Comparison of ENCODE assay signal across 1 cellular context in genomic region chr5:149367249-149367971, GRCh38.
A peak's percentile ranks its signal among the peaks of the same experiment; 100 is the strongest.
TF ChIP-seq lines count a peak whose summit lies in the region.

No MANE protein-coding gene starts in this region.

TF ChIP-seq in K562, 482 proteins besides CTCF, POLR2A, EP300 and RAD21 (continued from another document and continues in another):
- TF ChIP-seq, protein P1, sequence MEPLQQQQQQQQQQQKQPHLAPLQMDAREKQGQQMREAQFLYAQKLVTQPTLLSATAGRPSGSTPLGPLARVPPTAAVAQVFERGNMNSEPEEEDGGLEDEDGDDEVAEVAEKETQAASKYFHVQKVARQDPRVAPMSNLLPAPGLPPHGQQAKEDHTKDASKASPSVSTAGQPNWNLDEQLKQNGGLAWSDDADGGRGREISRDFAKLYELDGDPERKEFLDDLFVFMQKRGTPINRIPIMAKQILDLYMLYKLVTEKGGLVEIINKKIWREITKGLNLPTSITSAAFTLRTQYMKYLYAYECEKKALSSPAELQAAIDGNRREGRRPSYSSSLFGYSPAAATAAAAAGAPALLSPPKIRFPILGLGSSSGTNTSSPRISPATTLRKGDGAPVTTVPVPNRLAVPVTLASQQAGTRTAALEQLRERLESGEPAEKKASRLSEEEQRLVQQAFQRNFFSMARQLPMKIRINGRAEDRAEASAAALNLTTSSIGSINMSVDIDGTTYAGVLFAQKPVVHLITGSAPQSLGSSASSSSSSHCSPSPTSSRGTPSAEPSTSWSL (CRISPR knock-in tag; IDR thresholded peaks at IDR 0.05; ENCODE audit: borderline replicate concordance) = no peak
- no peak for TF ChIP-seq BCLAF1 (IDR thresholded peaks at IDR 0.05; ENCODE audit: borderline replicate concordance in 1 of 2, control insufficient read depth in 1 of 2, low read depth in 2 of 2, low read length in 1 of 2)
- no peak for TF ChIP-seq SRF (CRISPR knock-in tag; IDR thresholded peaks at IDR 0.05)
- 0 out of 2 replicates have a peak, but pooled peaks have one; percentile 61 for TF ChIP-seq CTBP1 (IDR thresholded peaks at IDR 0.05; ENCODE audit: borderline replicate concordance)
- TF ChIP-seq ZNF57 (CRISPR knock-in tag; IDR thresholded peaks at IDR 0.05) = no peak
- TF ChIP-seq ELF4 (CRISPR knock-in tag; IDR thresholded peaks at IDR 0.05) = no peak
- TF ChIP-seq ILK (tag; IDR thresholded peaks at IDR 0.05; ENCODE audit: borderline replicate concordance, low read depth) = no peak
- peak; percentile 45; the same call in 1 of the 2 replicates for TF ChIP-seq ATF7 (IDR thresholded peaks at IDR 0.05)
- no peak for TF ChIP-seq RFX1 (IDR thresholded peaks at IDR 0.05)
- no peak for TF ChIP-seq POLR2B (IDR thresholded peaks at IDR 0.05; ENCODE audit: low read depth, partially characterized antibody)
- no peak for TF ChIP-seq POLR2AphosphoS2 (IDR thresholded peaks at IDR 0.05; ENCODE audit: low read length)
- TF ChIP-seq TCF3 (CRISPR knock-in tag; IDR thresholded peaks at IDR 0.05) = no peak
- TF ChIP-seq E2F4 (CRISPR knock-in tag; IDR thresholded peaks at IDR 0.05; ENCODE audit: low read depth) = no peak
- TF ChIP-seq MYC (IDR thresholded peaks at IDR 0.05; ENCODE audit: low read depth, low read length) = no peak
- no peak for TF ChIP-seq MYC (CRISPR knock-in tag; IDR thresholded peaks at IDR 0.05; ENCODE audit: borderline replicate concordance, low read depth)
- peak in 1 of 2 experiments; percentile 44; a peak in 1 of 4 replicates for TF ChIP-seq RCOR1 (IDR thresholded peaks at IDR 0.05; ENCODE audit: borderline replicate concordance in 1 of 2, low read depth in 2 of 2, low read length in 2 of 2)
- TF ChIP-seq STAT5B (CRISPR knock-in tag; IDR thresholded peaks at IDR 0.05) = no peak
- TF ChIP-seq FOXA3 (CRISPR knock-in tag; conservative IDR thresholded peaks at IDR 0.05 in 1 of 2, IDR thresholded peaks at IDR 0.05 in 1 of 2) = no peak
- no peak for TF ChIP-seq REST (CRISPR knock-in tag; IDR thresholded peaks at IDR 0.05; ENCODE audit: low read depth)
- no peak for TF ChIP-seq ZNF41 (CRISPR knock-in tag; conservative IDR thresholded peaks at IDR 0.05)
- no peak for TF ChIP-seq HNRNPUL1 (IDR thresholded peaks at IDR 0.05; ENCODE audit: low read length)
- TF ChIP-seq RERE (CRISPR knock-in tag; IDR thresholded peaks at IDR 0.05; ENCODE audit: borderline replicate concordance) = no peak
- TF ChIP-seq HNRNPL (IDR thresholded peaks at IDR 0.05; ENCODE audit: low read depth, low read length) = no peak
- no peak for TF ChIP-seq ZNF212 (CRISPR knock-in tag; IDR thresholded peaks at IDR 0.05)
- TF ChIP-seq SMAD4 (CRISPR knock-in tag; conservative IDR thresholded peaks at IDR 0.05) = no peak
- no peak for TF ChIP-seq RBM14 (IDR thresholded peaks at IDR 0.05; ENCODE audit: borderline replicate concordance, insufficient read depth, low read depth, low read length)
- no peak for TF ChIP-seq GTF2E2 (tag; IDR thresholded peaks at IDR 0.05)
- TF ChIP-seq, protein P2, sequence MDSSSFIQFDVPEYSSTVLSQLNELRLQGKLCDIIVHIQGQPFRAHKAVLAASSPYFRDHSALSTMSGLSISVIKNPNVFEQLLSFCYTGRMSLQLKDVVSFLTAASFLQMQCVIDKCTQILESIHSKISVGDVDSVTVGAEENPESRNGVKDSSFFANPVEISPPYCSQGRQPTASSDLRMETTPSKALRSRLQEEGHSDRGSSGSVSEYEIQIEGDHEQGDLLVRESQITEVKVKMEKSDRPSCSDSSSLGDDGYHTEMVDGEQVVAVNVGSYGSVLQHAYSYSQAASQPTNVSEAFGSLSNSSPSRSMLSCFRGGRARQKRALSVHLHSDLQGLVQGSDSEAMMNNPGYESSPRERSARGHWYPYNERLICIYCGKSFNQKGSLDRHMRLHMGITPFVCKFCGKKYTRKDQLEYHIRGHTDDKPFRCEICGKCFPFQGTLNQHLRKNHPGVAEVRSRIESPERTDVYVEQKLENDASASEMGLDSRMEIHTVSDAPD (CRISPR knock-in tag; IDR thresholded peaks at IDR 0.05) = no peak
- TF ChIP-seq CSDE1 (IDR thresholded peaks at IDR 0.05) = no peak
- TF ChIP-seq RBM17 (IDR thresholded peaks at IDR 0.05; ENCODE audit: borderline replicate concordance, low read depth, low read length) = no peak
- no peak for TF ChIP-seq FOXP1 (CRISPR knock-in tag; IDR thresholded peaks at IDR 0.05)
- no peak for TF ChIP-seq CBFB (CRISPR knock-in tag; IDR thresholded peaks at IDR 0.05)
- peak in 1 of 2 experiments; percentile 58; a peak in 1 of 4 replicates for TF ChIP-seq MAZ (CRISPR knock-in tag; conservative IDR thresholded peaks at IDR 0.05 in 1 of 2, IDR thresholded peaks at IDR 0.05 in 1 of 2)
- TF ChIP-seq, protein P3, sequence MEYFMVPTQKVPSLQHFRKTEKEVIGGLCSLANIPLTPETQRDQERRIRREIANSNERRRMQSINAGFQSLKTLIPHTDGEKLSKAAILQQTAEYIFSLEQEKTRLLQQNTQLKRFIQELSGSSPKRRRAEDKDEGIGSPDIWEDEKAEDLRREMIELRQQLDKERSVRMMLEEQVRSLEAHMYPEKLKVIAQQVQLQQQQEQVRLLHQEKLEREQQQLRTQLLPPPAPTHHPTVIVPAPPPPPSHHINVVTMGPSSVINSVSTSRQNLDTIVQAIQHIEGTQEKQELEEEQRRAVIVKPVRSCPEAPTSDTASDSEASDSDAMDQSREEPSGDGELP (CRISPR knock-in tag; IDR thresholded peaks at IDR 0.05; ENCODE audit: borderline replicate concordance) = peak; percentile 37; the same call in 1 of the 2 replicates
- TF ChIP-seq SMARCA5 (IDR thresholded peaks at IDR 0.05) = no peak
- TF ChIP-seq MAFK (IDR thresholded peaks at IDR 0.05; ENCODE audit: low read length) = peak; percentile 15; the same call in 1 of the 2 replicates
- no peak for TF ChIP-seq ZNF174 (CRISPR knock-in tag; IDR thresholded peaks at IDR 0.05)
- no peak for TF ChIP-seq NFRKB (IDR thresholded peaks at IDR 0.05; ENCODE audit: low read depth)
- TF ChIP-seq ZNF77 (CRISPR knock-in tag; IDR thresholded peaks at IDR 0.05) = no peak
- TF ChIP-seq SOX6 (IDR thresholded peaks at IDR 0.05) = no peak
- no peak for TF ChIP-seq SNRNP70 (optimal IDR thresholded peaks at IDR 0.05; ENCODE audit: low read depth, low read length)
- no peak for TF ChIP-seq ZBTB7A (IDR thresholded peaks at IDR 0.05; ENCODE audit: borderline replicate concordance, control insufficient read depth, low read depth, low read length)
- no peak for TF ChIP-seq KLF1 (tag; IDR thresholded peaks at IDR 0.05)
- TF ChIP-seq, protein P4, sequence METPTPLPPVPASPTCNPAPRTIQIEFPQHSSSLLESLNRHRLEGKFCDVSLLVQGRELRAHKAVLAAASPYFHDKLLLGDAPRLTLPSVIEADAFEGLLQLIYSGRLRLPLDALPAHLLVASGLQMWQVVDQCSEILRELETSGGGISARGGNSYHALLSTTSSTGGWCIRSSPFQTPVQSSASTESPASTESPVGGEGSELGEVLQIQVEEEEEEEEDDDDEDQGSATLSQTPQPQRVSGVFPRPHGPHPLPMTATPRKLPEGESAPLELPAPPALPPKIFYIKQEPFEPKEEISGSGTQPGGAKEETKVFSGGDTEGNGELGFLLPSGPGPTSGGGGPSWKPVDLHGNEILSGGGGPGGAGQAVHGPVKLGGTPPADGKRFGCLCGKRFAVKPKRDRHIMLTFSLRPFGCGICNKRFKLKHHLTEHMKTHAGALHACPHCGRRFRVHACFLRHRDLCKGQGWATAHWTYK (CRISPR knock-in tag; IDR thresholded peaks at IDR 0.05) = no peak
- TF ChIP-seq, protein P5, sequence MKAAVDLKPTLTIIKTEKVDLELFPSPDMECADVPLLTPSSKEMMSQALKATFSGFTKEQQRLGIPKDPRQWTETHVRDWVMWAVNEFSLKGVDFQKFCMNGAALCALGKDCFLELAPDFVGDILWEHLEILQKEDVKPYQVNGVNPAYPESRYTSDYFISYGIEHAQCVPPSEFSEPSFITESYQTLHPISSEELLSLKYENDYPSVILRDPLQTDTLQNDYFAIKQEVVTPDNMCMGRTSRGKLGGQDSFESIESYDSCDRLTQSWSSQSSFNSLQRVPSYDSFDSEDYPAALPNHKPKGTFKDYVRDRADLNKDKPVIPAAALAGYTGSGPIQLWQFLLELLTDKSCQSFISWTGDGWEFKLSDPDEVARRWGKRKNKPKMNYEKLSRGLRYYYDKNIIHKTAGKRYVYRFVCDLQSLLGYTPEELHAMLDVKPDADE (conservative IDR thresholded peaks at IDR 0.05; ENCODE audit: control insufficient read depth, low read depth, low read length) = no peak
- no peak for TF ChIP-seq NR1H2 (CRISPR knock-in tag; IDR thresholded peaks at IDR 0.05)
- no peak for TF ChIP-seq CBX5 (IDR thresholded peaks at IDR 0.05; ENCODE audit: borderline replicate concordance, low read depth)
- 0 out of 4 replicates have a peak, but pooled peaks of 1 of the 2 experiments have one; percentile 17 for TF ChIP-seq TBL1XR1 (IDR thresholded peaks at IDR 0.05; ENCODE audit: low read length in 2 of 2)
